ENCODE assay signal across 16 cellular contexts in genomic region chr3:141690366-141691072, GRCh38. TPM values are rescaled to one million over a fixed set of nuclear protein-coding genes. Genes with fewer than 3 reads are reported as not detected.
DNase-seq lines count a peak whose midpoint lies in the region; ATAC-seq and TF ChIP-seq lines count a peak whose summit lies in the region.
"Had no signal": no experiment of that assay in that cellular context is flagged by ENCODE, and none has a peak within 500 bp of the region (broad histone marks: within the 10 kb centered on the region; RNA-seq: fewer than 3 reads in every experiment).

No MANE protein-coding gene starts in this region.

- no peaks in the 10 kb centered on the region for H3K36me3 ChIP-seq in CD8-positive, alpha-beta T cell (ENCODE audit: insufficient read depth, low read length)
- H3K36me3 ChIP-seq in osteoblast (ENCODE audit: insufficient read depth, low read length), result no peaks in the 10 kb centered on the region
- H3K36me3 ChIP-seq: breast epithelium, esophagus squamous epithelium, heart left ventricle had no signal

- ATAC-seq in CD8-positive, alpha-beta T cell, result no peak
- no peak for ATAC-seq in GM19023 (IDR thresholded peaks at IDR 0.05; ENCODE audit: unreplicated experiment)
- ATAC-seq: activated CD4-positive, alpha-beta T cell treated with anti-CD3 and anti-CD28 coated beads for 36 hours; heart left ventricle had no signal

- no peaks in the 10 kb centered on the region for H4K20me1 ChIP-seq in osteoblast (ENCODE audit: insufficient read depth, low read length)

- H3K9me3 ChIP-seq in CD8-positive, alpha-beta T cell (ENCODE audit: low read length), result no peaks in the 10 kb centered on the region
- H3K9me3 ChIP-seq in osteoblast (ENCODE audit: low read depth, low read length), result no peaks in the 10 kb centered on the region
- H3K9me3 ChIP-seq: breast epithelium, esophagus squamous epithelium, heart left ventricle had no signal

- H3K4me3 Mint-ChIP-seq in CD8-positive, alpha-beta T cell, result no peak overlapping the region
- H3K4me3 Mint-ChIP-seq in dendritic cell treated with granulocyte-macrophage colony-stimulating factor and Interleukin-4, amounts not matched to agents 40 ng/mL and 50 ng/mL, for 4 days, result no peak overlapping the region
- no peak overlapping the region for H3K4me3 Mint-ChIP-seq in activated naive CD4-positive, alpha-beta T cell treated with anti-CD3 and anti-CD28 coated beads, Interleukin-2, amount 10 ng/mL, durations not matched to agents 7 days and 5 days
- H3K4me3 Mint-ChIP-seq: activated CD4-positive, alpha-beta T cell treated with anti-CD3 and anti-CD28 coated beads for 36 hours; activated naive CD8-positive, alpha-beta T cell; stimulated activated naive CD8-positive, alpha-beta T cell treated with anti-CD3 and anti-CD28 coated beads, Interleukin-15, Interleukin-2, amounts not matched to agents 100 ng/mL and 50 ng/mL, for 24 hours had no signal

- H3K27me3 ChIP-seq in CD8-positive, alpha-beta T cell (ENCODE audit: insufficient read depth, low read length), result no peaks in the 10 kb centered on the region
- H3K27me3 ChIP-seq in osteoblast (ENCODE audit: insufficient read depth, low read length), result peaks cover 7% of the 10 kb centered on the region
- H3K27me3 ChIP-seq: breast epithelium, esophagus squamous epithelium, heart left ventricle had no signal

- H3K4me2 ChIP-seq in osteoblast (ENCODE audit: insufficient read depth, low read length), result no peak overlapping the region

- H2AFZ ChIP-seq in osteoblast (ENCODE audit: low read length), result peak overlapping the region; percentile 41

- peak overlapping the region; percentile 56 for H3K27ac Mint-ChIP-seq in CD8-positive, alpha-beta T cell
- H3K27ac Mint-ChIP-seq in dendritic cell treated with granulocyte-macrophage colony-stimulating factor and Interleukin-4, amounts not matched to agents 40 ng/mL and 50 ng/mL, for 4 days, result peak overlapping the region; percentile 58
- H3K27ac Mint-ChIP-seq in activated naive CD4-positive, alpha-beta T cell treated with anti-CD3 and anti-CD28 coated beads, Interleukin-2, amount 10 ng/mL, durations not matched to agents 7 days and 5 days, result no peak overlapping the region
- H3K27ac Mint-ChIP-seq: activated CD4-positive, alpha-beta T cell treated with anti-CD3 and anti-CD28 coated beads for 36 hours; activated naive CD8-positive, alpha-beta T cell; stimulated activated naive CD8-positive, alpha-beta T cell treated with anti-CD3 and anti-CD28 coated beads, Interleukin-15, Interleukin-2, amounts not matched to agents 100 ng/mL and 50 ng/mL, for 24 hours had no signal

- H3K4me3 ChIP-seq in CD8-positive, alpha-beta T cell (ENCODE audit: low read depth, low read length), result no peak overlapping the region
- H3K4me3 ChIP-seq in osteoblast (ENCODE audit: insufficient read depth, low read length), result no peak overlapping the region
- H3K4me3 ChIP-seq: breast epithelium, esophagus squamous epithelium, heart left ventricle had no signal

- POLR2A ChIA-PET in CD8-positive, alpha-beta T cell (lab: Charles Lee), result no interaction called here

- no peaks in the 10 kb centered on the region for H3K27me3 Mint-ChIP-seq in CD8-positive, alpha-beta T cell (ENCODE audit: low read depth)
- H3K27me3 Mint-ChIP-seq in dendritic cell treated with granulocyte-macrophage colony-stimulating factor and Interleukin-4, amounts not matched to agents 40 ng/mL and 50 ng/mL, for 4 days, result no peaks in the 10 kb centered on the region
- no peaks in the 10 kb centered on the region for H3K27me3 Mint-ChIP-seq in activated naive CD4-positive, alpha-beta T cell treated with anti-CD3 and anti-CD28 coated beads, Interleukin-2, amount 10 ng/mL, durations not matched to agents 7 days and 5 days
- H3K27me3 Mint-ChIP-seq: activated CD4-positive, alpha-beta T cell treated with anti-CD3 and anti-CD28 coated beads for 36 hours; activated naive CD8-positive, alpha-beta T cell; stimulated activated naive CD8-positive, alpha-beta T cell treated with anti-CD3 and anti-CD28 coated beads, Interleukin-15, Interleukin-2, amounts not matched to agents 100 ng/mL and 50 ng/mL, for 24 hours had no signal

- TF ChIP-seq CTCF in CD8-positive, alpha-beta T cell (IDR thresholded peaks at IDR 0.05), result no peak
- TF ChIP-seq CTCF in osteoblast (IDR thresholded peaks at IDR 0.05; ENCODE audit: extremely low read depth, low read depth, low read length), result no peak

- H3K27ac ChIP-seq in CD8-positive, alpha-beta T cell (ENCODE audit: low read depth, low read length), result no peak overlapping the region
- no peak overlapping the region for H3K27ac ChIP-seq in osteoblast (ENCODE audit: low read depth, low read length)
- no peak overlapping the region for H3K27ac ChIP-seq in caudate nucleus (ENCODE audit: low read depth, low read length)
- H3K27ac ChIP-seq: breast epithelium had no signal

- CTCF ChIA-PET in CD8-positive, alpha-beta T cell (lab: Charles Lee), result no interaction called here
- CTCF ChIA-PET in activated naive CD4-positive, alpha-beta T cell treated with anti-CD3 and anti-CD28 coated beads, Interleukin-2, amount 10 ng/mL, durations not matched to agents 7 days and 5 days (lab: Charles Lee), result no interaction called here

- intact Hi-C loops in CD8-positive, alpha-beta T cell (cut with DNase I, micrococcal nuclease), result no loop called here
- intact Hi-C loops in dendritic cell treated with granulocyte-macrophage colony-stimulating factor and Interleukin-4, amounts not matched to agents 40 ng/mL and 50 ng/mL, for 4 days (cut with micrococcal nuclease), result loop anchor here (5.0 kb wide), 2 partner anchors 33 to 47 kb away; partner anchors contain the start of gene RNF7

- peaks cover 12% of the 10 kb centered on the region for H3K4me1 Mint-ChIP-seq in CD8-positive, alpha-beta T cell (ENCODE audit: low read depth)
- H3K4me1 Mint-ChIP-seq in dendritic cell treated with granulocyte-macrophage colony-stimulating factor and Interleukin-4, amounts not matched to agents 40 ng/mL and 50 ng/mL, for 4 days (ENCODE audit: low read depth), result peaks cover 33% of the 10 kb centered on the region
- peaks cover 13% of the 10 kb centered on the region for H3K4me1 Mint-ChIP-seq in activated naive CD4-positive, alpha-beta T cell treated with anti-CD3 and anti-CD28 coated beads, Interleukin-2, amount 10 ng/mL, durations not matched to agents 7 days and 5 days

- no peaks in the 10 kb centered on the region for H3K9me3 Mint-ChIP-seq in CD8-positive, alpha-beta T cell
- no peaks in the 10 kb centered on the region for H3K9me3 Mint-ChIP-seq in dendritic cell treated with granulocyte-macrophage colony-stimulating factor and Interleukin-4, amounts not matched to agents 40 ng/mL and 50 ng/mL, for 4 days
- no peaks in the 10 kb centered on the region for H3K9me3 Mint-ChIP-seq in activated naive CD4-positive, alpha-beta T cell treated with anti-CD3 and anti-CD28 coated beads, Interleukin-2, amount 10 ng/mL, durations not matched to agents 7 days and 5 days
- H3K9me3 Mint-ChIP-seq: stimulated activated naive CD8-positive, alpha-beta T cell treated with anti-CD3 and anti-CD28 coated beads, Interleukin-15, Interleukin-2, amounts not matched to agents 100 ng/mL and 50 ng/mL, for 24 hours had no signal

- no peaks in the 10 kb centered on the region for H3K4me1 ChIP-seq in CD8-positive, alpha-beta T cell (ENCODE audit: insufficient read depth, low read length)
- peaks cover 12% of the 10 kb centered on the region for H3K4me1 ChIP-seq in osteoblast (ENCODE audit: insufficient read depth, low read length)
- H3K4me1 ChIP-seq: breast epithelium had no signal

- DNase-seq in CD8-positive, alpha-beta T cell, result no peak
- peak; percentile 74 to 99 for DNase-seq in NOMO-1 (lab: John Stamatoyannopoulos, UW; ENCODE audit: unreplicated experiment in 2 of 2)
- DNase-seq in osteoblast (ENCODE audit: insufficient read length, low spot score, missing footprints), result no peak
- DNase-seq in caudate nucleus (lab: John Stamatoyannopoulos, UW), result no peak
- DNase-seq in activated naive CD4-positive, alpha-beta T cell treated with anti-CD3 and anti-CD28 coated beads, Interleukin-2, amount 10 ng/mL, durations not matched to agents 7 days and 5 days, result no peak
- DNase-seq in DMS79 treated with DMSO at 0.1 percent for 48 hours (lab: John Stamatoyannopoulos, UW), result no peak
- DNase-seq: activated CD4-positive, alpha-beta T cell treated with anti-CD3 and anti-CD28 coated beads for 36 hours; esophagus squamous epithelium; heart left ventricle; NCI-H2081 treated with DMSO at 0.1 percent for 48 hours; stimulated activated CD4-positive, alpha-beta T cell treated with anti-CD3 and anti-CD28 coated beads, Interleukin-12 subunit alpha, Interleukin-12 subunit beta, amount 100 ng/mL, for 4 hours had no signal

- no peaks in the 10 kb centered on the region for H3K79me2 ChIP-seq in osteoblast (ENCODE audit: insufficient read depth, low read length)

- no peaks in the 10 kb centered on the region for H3K36me3 Mint-ChIP-seq in CD8-positive, alpha-beta T cell
- no peaks in the 10 kb centered on the region for H3K36me3 Mint-ChIP-seq in dendritic cell treated with granulocyte-macrophage colony-stimulating factor and Interleukin-4, amounts not matched to agents 40 ng/mL and 50 ng/mL, for 4 days (ENCODE audit: low read depth)
- H3K36me3 Mint-ChIP-seq in activated naive CD4-positive, alpha-beta T cell treated with anti-CD3 and anti-CD28 coated beads, Interleukin-2, amount 10 ng/mL, durations not matched to agents 7 days and 5 days, result no peaks in the 10 kb centered on the region
- H3K36me3 Mint-ChIP-seq: activated naive CD8-positive, alpha-beta T cell had no signal

RNA-seq across cellular contexts. Expression of gene RNF7, which starts 47.6 kb away (rescaled TPM):
- total RNA-seq in CD8-positive, alpha-beta T cell, result 10 to 100 TPM; 82.8 to 83.9 TPM
- 48.1 and 52.2 TPM in 2 replicates for total RNA-seq in osteoblast

Comparison
In these comparisons a context has a peak if more than half of its experiments do, and no peak if none do; other contexts are left out.
1. DNase-seq: peak in NOMO-1 (2 of 2); none in CD8-positive, alpha-beta T cell (0 of 7), osteoblast (single experiment), caudate nucleus (0 of 61), activated naive CD4-positive, alpha-beta T cell treated with anti-CD3 and anti-CD28 coated beads, Interleukin-2, amount 10 ng/mL, durations not matched to agents 7 days and 5 days (single experiment) and DMS79 treated with DMSO at 0.1 percent for 48 hours (single experiment).